In genomic region chr1:16046865-16047264, GRCh38 we compare ENCODE assay signal across 17 cellular contexts. TPM values are rescaled to one million over a fixed set of nuclear protein-coding genes. Genes with fewer than 3 reads are reported as not detected.
DNase-seq lines count a peak whose midpoint lies in the region; ATAC-seq, FAIRE-seq and TF ChIP-seq lines count a peak whose summit lies in the region.
"Had no signal": no experiment of that assay in that cellular context is flagged by ENCODE, and none has a peak within 500 bp of the region (broad histone marks: within the 10 kb centered on the region; RNA-seq: fewer than 3 reads in every experiment).

No MANE protein-coding gene starts in this region.

- in situ Hi-C loops in ACHN (cut with HindIII; ENCODE audit: low pct_ligation_motif_present, low pct_unique_long_range_greater_than_20kb, low sequenced_read_pairs), result no loop called here

- no peak for FAIRE-seq in frontal cortex (lab: Jason Lieb, UNC)
- FAIRE-seq: TTC549 had no signal

- no peak for TF ChIP-seq CTCF in foreskin fibroblast (IDR thresholded peaks at IDR 0.05; ENCODE audit: low read depth, low read length)

- ATAC-seq in GM18520 (IDR thresholded peaks at IDR 0.05; ENCODE audit: unreplicated experiment) (no peak), GM18870 (IDR thresholded peaks at IDR 0.05; ENCODE audit: unreplicated experiment) (no peak)
- ATAC-seq: activated CD8-positive, alpha-beta T cell treated with anti-CD3 and anti-CD28 coated beads, Interleukin-2, amount 10 ng/mL, durations not matched to agents 7 days and 5 days had no signal

- no peak overlapping the region for H3K4me3 ChIP-seq in foreskin fibroblast (ENCODE audit: low read depth in 1 of 2, low read length in 2 of 2)
- H3K4me3 ChIP-seq: vagina had no signal

- DNase-seq in ACHN (peak; percentile 9), NCI-H226 (peak; percentile 21), foreskin fibroblast (peak; percentile 23 to 44), frontal cortex (ENCODE audit: low spot score in 2 of 2) (no peak)
- DNase-seq: activated CD8-positive, alpha-beta T cell treated with anti-CD3 and anti-CD28 coated beads, Interleukin-2, amount 10 ng/mL, durations not matched to agents 7 days and 5 days; activated effector memory CD4-positive, alpha-beta T cell treated with anti-CD3 and anti-CD28 coated beads, Interleukin-2, amount 50 U/mL, for 16 hours; DMS153; KG1; kidney glomerular epithelial cell; NCI-H1694; NCI-H526 treated with DMSO at 0.1 percent for 48 hours; stimulated activated CD4-positive, alpha-beta T cell treated with anti-CD3 and anti-CD28 coated beads, Interleukin-2, amount 100 ng/mL, for 48 hours; stimulated activated naive CD4-positive, alpha-beta T cell had no signal

RNA-seq across cellular contexts. Expression of gene CLCNKB, which starts 3.3 kb away (rescaled TPM):
- total RNA-seq in frontal cortex, result under 0.01 TPM
- total RNA-seq: activated CD8-positive, alpha-beta T cell treated with anti-CD3 and anti-CD28 coated beads, Interleukin-2, amount 10 ng/mL, durations not matched to agents 7 days and 5 days; vagina had no signal

RNA-seq across cellular contexts. Expression of gene CLCNKA, which starts 25.0 kb away (rescaled TPM):
- 0.41 TPM for total RNA-seq in frontal cortex
- total RNA-seq: activated CD8-positive, alpha-beta T cell treated with anti-CD3 and anti-CD28 coated beads, Interleukin-2, amount 10 ng/mL, durations not matched to agents 7 days and 5 days had no signal

RNA-seq across cellular contexts. Expression of gene FAM131C, which starts 26.6 kb away (rescaled TPM):
- total RNA-seq in frontal cortex, result 1.2 TPM

RNA-seq across cellular contexts. Expression of gene HSPB7, which starts 29.0 kb away (rescaled TPM):
- total RNA-seq in frontal cortex, result not detected
- total RNA-seq: activated CD8-positive, alpha-beta T cell treated with anti-CD3 and anti-CD28 coated beads, Interleukin-2, amount 10 ng/mL, durations not matched to agents 7 days and 5 days had no signal

RNA-seq across cellular contexts. Expression of gene SRARP, which starts 42.8 kb away (rescaled TPM):
- 0.82 TPM for total RNA-seq in frontal cortex
- total RNA-seq: activated CD8-positive, alpha-beta T cell treated with anti-CD3 and anti-CD28 coated beads, Interleukin-2, amount 10 ng/mL, durations not matched to agents 7 days and 5 days; vagina had no signal

Comparison
In these comparisons a context has a peak if more than half of its experiments do, and no peak if none do; other contexts are left out.
1. DNase-seq: peak in ACHN (single experiment), NCI-H226 (single experiment) and foreskin fibroblast (2 of 2); none in frontal cortex (0 of 2).